8 cellular contexts compared by ENCODE assay signal in genomic region chr12:77062846-77063461, GRCh38. TPM values are rescaled to one million over a fixed set of nuclear protein-coding genes. Genes with fewer than 3 reads are reported as not detected.
DNase-seq lines count a peak whose midpoint lies in the region; ATAC-seq, FAIRE-seq and TF ChIP-seq lines count a peak whose summit lies in the region.

No MANE protein-coding gene starts in this region.

- peak; percentile 60 for FAIRE-seq in HTR-8/SVneo (lab: Jason Lieb, UNC)

- no peak overlapping the region for H2AFZ ChIP-seq in neuronal stem cell (ENCODE audit: low read length)

- H3K4ac ChIP-seq in neuronal stem cell (ENCODE audit: low read length) = no peak overlapping the region

- no peak overlapping the region for H3K23ac ChIP-seq in neuronal stem cell (ENCODE audit: low read depth, low read length, poor library complexity)

- no peak overlapping the region for H3K4me2 ChIP-seq in neuronal stem cell (ENCODE audit: insufficient read depth, low read length, poor library complexity, severe bottlenecking)

- peak overlapping the region; percentile 73 for H3K4me3 ChIP-seq in GM06990 (replicated peaks; ENCODE audit: low read depth, low read length)
- H3K4me3 ChIP-seq in esophagus squamous epithelium = peak overlapping the region in 3 of 4 donors; percentile 0 to 52 (median 9)
- H3K4me3 ChIP-seq in neuronal stem cell (ENCODE audit: low read length in 2 of 2) = peak overlapping the region in 1 of 2 donors; percentile 9
- no peak overlapping the region for H3K4me3 ChIP-seq in HAP-1

- H3K79me1 ChIP-seq in neuronal stem cell (ENCODE audit: low read depth, low read length) = peaks cover 6% of the 10 kb centered on the region

- H2BK12ac ChIP-seq in neuronal stem cell (ENCODE audit: low read length) = no peak overlapping the region

- in situ Hi-C loops in HAP-1 (cut with MboI; ENCODE audit: low sequenced_read_pairs) = no loop called here

- H3K27me3 ChIP-seq in GM06990 (replicated peaks; ENCODE audit: control insufficient read depth, insufficient read depth, low read length) (no peaks in the 10 kb centered on the region), esophagus squamous epithelium (no peaks in the 10 kb centered on the region), neuronal stem cell (ENCODE audit: control insufficient read depth in 3 of 3, insufficient read depth in 3 of 3, low read depth in 1 of 3, low read length in 3 of 3) (no peaks in the 10 kb centered on the region), HAP-1 (ENCODE audit: low read depth) (no peaks in the 10 kb centered on the region)

- H3K4me1 ChIP-seq in esophagus squamous epithelium = peaks cover 0 to 30% (median 8%) of the 10 kb centered on the region in 3 donors
- peaks cover 3 to 8% of the 10 kb centered on the region in 2 donors for H3K4me1 ChIP-seq in neuronal stem cell (ENCODE audit: control insufficient read depth in 2 of 2, insufficient read depth in 1 of 2, low read depth in 1 of 2, low read length in 2 of 2)
- H3K4me1 ChIP-seq in HAP-1 = peaks cover 4% of the 10 kb centered on the region; the same call in 1 of the 2 replicates

- H4K91ac ChIP-seq in neuronal stem cell (ENCODE audit: low read depth, low read length, poor library complexity) = no peak overlapping the region

- DNase-seq in GM06990 (ENCODE audit: extremely low read depth, insufficient read length) (peak; percentile 42), HTR-8/SVneo (ENCODE audit: insufficient read length, low spot score) (peak; percentile 51), esophagus squamous epithelium (lab: John Stamatoyannopoulos, UW) (no peak), neuronal stem cell (ENCODE audit: low spot score) (no peak), HAP-1 (ENCODE audit: low spot score in 2 of 2) (no peak), NCI-H2171 treated with DMSO at 0.1 percent for 48 hours (lab: John Stamatoyannopoulos, UW) (no peak), anterior cingulate cortex (lab: John Stamatoyannopoulos, UW) (no peak)

- H2BK15ac ChIP-seq in neuronal stem cell (ENCODE audit: low read length) = no peak overlapping the region

- no peak overlapping the region for H2AK5ac ChIP-seq in neuronal stem cell (ENCODE audit: low read depth, low read length)

- peaks cover 5% of the 10 kb centered on the region for H3K36me3 ChIP-seq in GM06990 (ENCODE audit: control insufficient read depth, insufficient read depth, low read length)
- no peaks in the 10 kb centered on the region for H3K36me3 ChIP-seq in esophagus squamous epithelium
- peaks cover 21 to 63% of the 10 kb centered on the region in 2 donors for H3K36me3 ChIP-seq in neuronal stem cell (replicated peaks in 1 of 2; ENCODE audit: control insufficient read depth in 2 of 2, insufficient read depth in 2 of 2, low read length in 2 of 2)
- peaks cover 16% of the 10 kb centered on the region for H3K36me3 ChIP-seq in HAP-1 (replicated peaks)

- H3K27ac ChIP-seq in esophagus squamous epithelium (peak overlapping the region in 1 of 4 donors; percentile 4), neuronal stem cell (replicated peaks; ENCODE audit: low read length) (no peak overlapping the region)

- no peak overlapping the region for H2BK120ac ChIP-seq in neuronal stem cell (ENCODE audit: low read depth, low read length)

- H3K14ac ChIP-seq in neuronal stem cell (ENCODE audit: low read length) = no peak overlapping the region

- TF ChIP-seq CTCF in GM06990 (IDR thresholded peaks at IDR 0.05; ENCODE audit: insufficient read depth, low read length, poor library complexity, severe bottlenecking) = no peak
- TF ChIP-seq CTCF in esophagus squamous epithelium (IDR thresholded peaks at IDR 0.05) = no peak

- 27 to 31% methylated on average over 12 of the region's 12 CpGs for WGBS in esophagus squamous epithelium, 2 donors
- no CpG with 5 or more reads among the region's 12 CpGs for WGBS in neuronal stem cell (ENCODE audit: extremely low coverage in 2 of 2, insufficient read length in 2 of 2, insufficient replicate concordance in 1 of 2), 2 donors

- no peak for TF ChIP-seq POLR2A in esophagus squamous epithelium (IDR thresholded peaks at IDR 0.05)

- no peaks in the 10 kb centered on the region for H3K9me3 ChIP-seq in esophagus squamous epithelium
- H3K9me3 ChIP-seq in neuronal stem cell (replicated peaks in 1 of 2; ENCODE audit: control insufficient read depth in 2 of 2, insufficient read depth in 1 of 2, low read depth in 1 of 2, low read length in 2 of 2) = no peaks in the 10 kb centered on the region
- no peaks in the 10 kb centered on the region for H3K9me3 ChIP-seq in HAP-1

- no peak overlapping the region for H2BK5ac ChIP-seq in neuronal stem cell (ENCODE audit: low read length)

- ATAC-seq in GM21447 (IDR thresholded peaks at IDR 0.05; ENCODE audit: unreplicated experiment) = peak; percentile 35

- no peak overlapping the region for H4K8ac ChIP-seq in neuronal stem cell (ENCODE audit: low read depth, low read length)

- H3K9ac ChIP-seq in neuronal stem cell (ENCODE audit: low read depth, low read length, poor library complexity) = no peak overlapping the region

- intact Hi-C loops in esophagus squamous epithelium (cut with DNase I) = loop anchor here (10.0 kb wide), 1 partner anchor 262 kb away; no protein-coding TSS in a partner anchor

- no peak overlapping the region for H3K18ac ChIP-seq in neuronal stem cell (ENCODE audit: low read length)

RNA-seq across cellular contexts. Expression of gene E2F7, which starts 2.4 kb away (rescaled TPM):
- 1 to 10 TPM; 1.5 to 7.7 (median 7.1) TPM for total RNA-seq in esophagus squamous epithelium
- polyA plus RNA-seq in neuronal stem cell (2013, experiment 1 of 2) = 14.3 TPM
- 14.1 TPM for polyA plus RNA-seq in neuronal stem cell (2013, experiment 2 of 2)

Comparison
In these comparisons a context has a peak if more than half of its experiments do, and no peak if none do; other contexts are left out.
1. DNase-seq: peak in GM06990 (single experiment) and HTR-8/SVneo (single experiment); none in esophagus squamous epithelium (single experiment), neuronal stem cell (single experiment), HAP-1 (0 of 2), NCI-H2171 treated with DMSO at 0.1 percent for 48 hours (single experiment) and anterior cingulate cortex (0 of 58).